Comparison of ENCODE assay signal across 17 cellular contexts in genomic region chr17:65820306-65820705, GRCh38.
DNase-seq lines count a peak whose midpoint lies in the region; ATAC-seq, FAIRE-seq and TF ChIP-seq lines count a peak whose summit lies in the region.
"Had no signal": no experiment of that assay in that cellular context is flagged by ENCODE, and none has a peak within 500 bp of the region (broad histone marks: within the 10 kb centered on the region; RNA-seq: fewer than 3 reads in every experiment).

No MANE protein-coding gene starts in this region.

- H3K27ac ChIP-seq in VCaP = peak overlapping the region; percentile 41

- no peaks in the 10 kb centered on the region for H3K9me3 ChIP-seq in mucosa of descending colon

- intact Hi-C loops in mucosa of descending colon (cut with DNase I, micrococcal nuclease) = no loop called here

- no peaks in the 10 kb centered on the region for H3K4me1 ChIP-seq in mucosa of descending colon (ENCODE audit: low read depth)

- peak; percentile 34 for DNase-seq in LNCaP clone FGC (ENCODE audit: low read depth)
- DNase-seq in mucosa of descending colon = no peak
- no peak for DNase-seq in glomerular visceral epithelial cell (ENCODE audit: extremely low spot score)
- no peak for DNase-seq in RCC 7860 (ENCODE audit: low spot score)
- DNase-seq: C1 segment of cervical spinal cord; Calu3; CD4-positive, alpha-beta memory T cell; COR-L47; DMS53; DMS79 treated with DMSO at 0.1 percent for 48 hours; GF-D8; GOT3; H7; HCEC 1CT had no signal

- no peak overlapping the region for H3K4me3 ChIP-seq in LNCaP clone FGC (ENCODE audit: low read depth, low read length)
- no peak overlapping the region for H3K4me3 ChIP-seq in mucosa of descending colon

- no peak for TF ChIP-seq CTCF in LNCaP clone FGC (IDR thresholded peaks at IDR 0.05; ENCODE audit: control insufficient read depth, extremely low read depth, insufficient read depth)
- no peak for TF ChIP-seq CTCF in VCaP (conservative IDR thresholded peaks at IDR 0.05)
- no peak for TF ChIP-seq CTCF in mucosa of descending colon (IDR thresholded peaks at IDR 0.05)

- ATAC-seq in mucosa of descending colon (peak; percentile 42), HG03045 (IDR thresholded peaks at IDR 0.05; ENCODE audit: unreplicated experiment) (no peak)

- no peak for FAIRE-seq in RCC 7860 (lab: Jason Lieb, UNC)
- FAIRE-seq: GM12892 had no signal

- H3K36me3 ChIP-seq in mucosa of descending colon (ENCODE audit: low read depth) = no peaks in the 10 kb centered on the region
